ENCODE assay signal across 8 cellular contexts in the genomic region with DNA sequence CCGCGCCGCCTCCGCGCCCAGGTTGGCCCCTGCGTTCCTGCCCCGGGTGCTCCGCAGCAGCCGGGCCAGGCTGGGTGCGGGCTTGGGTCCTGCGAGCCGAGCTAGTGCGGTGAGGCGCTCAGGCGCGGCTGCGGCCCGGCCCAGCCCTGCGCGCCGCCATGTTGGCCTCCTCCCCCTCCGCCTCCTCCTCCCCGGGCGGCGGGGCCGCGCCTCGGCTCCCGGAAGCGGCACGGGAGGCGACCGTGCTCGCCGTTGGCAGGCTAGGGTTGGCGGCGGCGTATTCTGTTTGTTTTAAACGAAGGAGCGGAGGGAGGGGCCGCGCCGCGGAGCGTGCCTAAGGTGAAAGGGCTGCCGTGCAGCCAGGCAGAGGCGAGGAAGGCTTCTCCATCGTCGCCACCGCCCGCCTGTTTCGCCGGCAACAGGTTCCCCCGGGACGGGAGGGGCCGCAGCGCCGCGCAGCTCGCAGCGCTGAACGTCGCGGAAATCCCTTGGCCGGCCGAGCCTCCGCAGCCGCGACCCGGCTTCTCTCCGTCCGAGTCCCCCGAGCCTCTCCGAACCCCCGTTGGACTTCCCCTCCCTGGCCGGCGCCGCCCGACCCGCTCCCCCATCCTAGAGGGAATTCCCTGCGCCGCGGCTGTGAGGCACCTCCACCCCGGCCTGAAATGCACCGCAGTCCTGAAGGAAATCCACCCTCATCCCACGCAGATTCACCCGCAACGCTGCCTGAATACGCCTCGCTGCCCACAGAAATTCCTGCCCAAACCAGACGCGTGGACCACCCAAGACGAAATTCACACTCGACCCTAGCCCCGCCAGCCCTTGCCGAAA. TPM values are rescaled to one million over a fixed set of nuclear protein-coding genes. Genes with fewer than 3 reads are reported as not detected.
A peak's percentile ranks its signal among the peaks of the same experiment; 100 is the strongest.
DNase-seq lines count a peak whose midpoint lies in the region; ATAC-seq and TF ChIP-seq lines count a peak whose summit lies in the region.

A gene with protein sequence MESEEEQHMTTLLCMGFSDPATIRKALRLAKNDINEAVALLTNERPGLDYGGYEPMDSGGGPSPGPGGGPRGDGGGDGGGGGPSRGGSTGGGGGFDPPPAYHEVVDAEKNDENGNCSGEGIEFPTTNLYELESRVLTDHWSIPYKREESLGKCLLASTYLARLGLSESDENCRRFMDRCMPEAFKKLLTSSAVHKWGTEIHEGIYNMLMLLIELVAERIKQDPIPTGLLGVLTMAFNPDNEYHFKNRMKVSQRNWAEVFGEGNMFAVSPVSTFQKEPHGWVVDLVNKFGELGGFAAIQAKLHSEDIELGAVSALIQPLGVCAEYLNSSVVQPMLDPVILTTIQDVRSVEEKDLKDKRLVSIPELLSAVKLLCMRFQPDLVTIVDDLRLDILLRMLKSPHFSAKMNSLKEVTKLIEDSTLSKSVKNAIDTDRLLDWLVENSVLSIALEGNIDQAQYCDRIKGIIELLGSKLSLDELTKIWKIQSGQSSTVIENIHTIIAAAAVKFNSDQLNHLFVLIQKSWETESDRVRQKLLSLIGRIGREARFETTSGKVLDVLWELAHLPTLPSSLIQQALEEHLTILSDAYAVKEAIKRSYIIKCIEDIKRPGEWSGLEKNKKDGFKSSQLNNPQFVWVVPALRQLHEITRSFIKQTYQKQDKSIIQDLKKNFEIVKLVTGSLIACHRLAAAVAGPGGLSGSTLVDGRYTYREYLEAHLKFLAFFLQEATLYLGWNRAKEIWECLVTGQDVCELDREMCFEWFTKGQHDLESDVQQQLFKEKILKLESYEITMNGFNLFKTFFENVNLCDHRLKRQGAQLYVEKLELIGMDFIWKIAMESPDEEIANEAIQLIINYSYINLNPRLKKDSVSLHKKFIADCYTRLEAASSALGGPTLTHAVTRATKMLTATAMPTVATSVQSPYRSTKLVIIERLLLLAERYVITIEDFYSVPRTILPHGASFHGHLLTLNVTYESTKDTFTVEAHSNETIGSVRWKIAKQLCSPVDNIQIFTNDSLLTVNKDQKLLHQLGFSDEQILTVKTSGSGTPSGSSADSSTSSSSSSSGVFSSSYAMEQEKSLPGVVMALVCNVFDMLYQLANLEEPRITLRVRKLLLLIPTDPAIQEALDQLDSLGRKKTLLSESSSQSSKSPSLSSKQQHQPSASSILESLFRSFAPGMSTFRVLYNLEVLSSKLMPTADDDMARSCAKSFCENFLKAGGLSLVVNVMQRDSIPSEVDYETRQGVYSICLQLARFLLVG (N-terminal part only) (minus strand): TSS at position 171 of the 828 bp plus-strand sequence. CDS start 251 bp downstream, outside the sequence.

- ATAC-seq in GM21737 (IDR thresholded peaks at IDR 0.05; ENCODE audit: unreplicated experiment): peak; percentile 71

- H3K4me1 ChIP-seq in neuron (ENCODE audit: insufficient read depth, low read length): peaks cover 37% of the 10 kb centered on the region

- no peaks in the 10 kb centered on the region for H3K27me3 ChIP-seq in neuron (ENCODE audit: insufficient read depth, low read length)

- H3K36me3 ChIP-seq in neuron (ENCODE audit: insufficient read depth, low read length): no peaks in the 10 kb centered on the region

- DNase-seq in EH (ENCODE audit: low read depth) (peak; percentile 71), KG1 (lab: John Stamatoyannopoulos, UW) (peak; percentile 48), SHP77 treated with DMSO at 0.1 percent for 48 hours (lab: John Stamatoyannopoulos, UW) (peak; percentile 48), foreskin melanocyte (peak; percentile 59)
- DNase-seq in activated gamma-delta T cell treated with anti-CD3 and anti-CD28 coated beads, Interleukin-2, amount 50 U/mL, for 16 hours (ENCODE audit: low read depth): peak; percentile 70

- H3K9me3 ChIP-seq in neuron (ENCODE audit: low read length): no peaks in the 10 kb centered on the region

- TF ChIP-seq CTCF in subcutaneous adipose tissue (IDR thresholded peaks at IDR 0.05; ENCODE audit: low read depth): no peak

- peak within 1 kb of the TSS; percentile 85 for H2AFZ ChIP-seq in neuron (ENCODE audit: low read depth, low read length)

- peak within 1 kb of the TSS; percentile 73 for H3K4me3 ChIP-seq in neuron (ENCODE audit: low read length)

RNA-seq across cellular contexts. Expression of the gene that starts here (rescaled TPM):
- 100 to 1,000 TPM in 2 of 4 donors, 10 to 100 TPM in 2; 68.2 to 137 (median 96.1) TPM for total RNA-seq in subcutaneous adipose tissue

Comparison
In these comparisons a context has a peak if more than half of its experiments do, and no peak if none do; other contexts are left out.
1. Peak in every context shown above with its lines: DNase-seq, ATAC-seq and H3K4me3 ChIP-seq.